8 cellular contexts compared by ENCODE assay signal in the genomic region with DNA sequence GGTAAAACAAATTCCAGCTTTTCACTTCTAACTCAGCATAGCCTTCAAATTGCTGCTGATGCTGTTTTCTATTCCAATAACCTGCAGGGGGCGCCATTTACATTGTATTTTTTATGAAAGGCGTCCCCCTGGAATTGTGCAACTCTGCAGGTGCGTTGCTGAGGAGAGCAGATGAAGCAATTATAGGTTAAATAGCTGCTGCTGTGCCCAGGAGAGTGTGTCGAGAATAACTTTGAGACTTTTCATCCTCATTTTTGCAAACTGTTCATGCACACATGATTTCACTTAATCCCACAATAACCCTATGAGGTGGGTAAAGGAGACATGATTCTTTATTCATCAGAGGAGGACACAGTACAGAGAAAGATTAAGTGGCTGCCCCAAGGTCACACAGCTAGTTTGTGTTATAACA.
DNase-seq lines count a peak whose midpoint lies in the region; ATAC-seq lines count a peak whose summit lies in the region.

No MANE protein-coding gene starts in this region.

- H2BK120ac ChIP-seq in mesendoderm (ENCODE audit: low read depth, low read length) = no peak overlapping the region

- no peak overlapping the region for H3K27ac Mint-ChIP-seq in activated CD4-positive, alpha-beta T cell treated with anti-CD3 and anti-CD28 coated beads, Interleukin-2, amount 10 ng/mL, durations not matched to agents 24 days and 14 days

- H3K79me1 ChIP-seq in mesendoderm (ENCODE audit: low read length) = no peaks in the 10 kb centered on the region

- peaks cover 2% of the 10 kb centered on the region for H3K27me3 Mint-ChIP-seq in activated CD4-positive, alpha-beta T cell treated with anti-CD3 and anti-CD28 coated beads, Interleukin-2, amount 10 ng/mL, durations not matched to agents 24 days and 14 days

- H2AK5ac ChIP-seq in mesendoderm (ENCODE audit: low read length) = no peak overlapping the region

- H3K27me3 ChIP-seq in mesendoderm (ENCODE audit: insufficient read depth, low read length, poor library complexity) = no peaks in the 10 kb centered on the region

- peak; percentile 69 for DNase-seq in Ammon's horn (ENCODE audit: low spot score)
- DNase-seq in NCI-H460 (ENCODE audit: extremely low read depth, low read depth) = peak; percentile 81
- DNase-seq in activated CD4-positive, alpha-beta T cell treated with anti-CD3 and anti-CD28 coated beads, Interleukin-2, amount 10 ng/mL, durations not matched to agents 24 days and 14 days = peak; percentile 87
- peak; percentile 48 to 72 for DNase-seq in dermis microvascular lymphatic vessel endothelial cell (ENCODE audit: low read depth in 2 of 2)
- DNase-seq in mesendoderm = peak; percentile 87
- DNase-seq in stimulated activated CD8-positive, alpha-beta memory T cell treated with anti-CD3 and anti-CD28 coated beads, Interleukin-4, amount 100 ng/mL, for 1 hour (ENCODE audit: low read depth in 2 of 2, low spot score in 1 of 2) = peak; percentile 31 to 40

- H3K4me1 ChIP-seq in mesendoderm (ENCODE audit: control insufficient read depth, low read depth, low read length) = peaks cover 16% of the 10 kb centered on the region

- no peak overlapping the region for H2BK5ac ChIP-seq in mesendoderm (ENCODE audit: low read length)

- H3K4me3 Mint-ChIP-seq in activated CD4-positive, alpha-beta T cell treated with anti-CD3 and anti-CD28 coated beads, Interleukin-2, amount 10 ng/mL, durations not matched to agents 24 days and 14 days = no peak overlapping the region

- H3K18ac ChIP-seq in mesendoderm (ENCODE audit: low read length) = no peak overlapping the region

- H2BK15ac ChIP-seq in mesendoderm (replicated peaks; ENCODE audit: low read depth) = peak overlapping the region; percentile 38

- no peak overlapping the region for H4K5ac ChIP-seq in mesendoderm (ENCODE audit: low read length)

- no peaks in the 10 kb centered on the region for H3K79me2 ChIP-seq in mesendoderm (ENCODE audit: control insufficient read depth, insufficient read depth, low read length)

- H3K36me3 Mint-ChIP-seq in activated CD4-positive, alpha-beta T cell treated with anti-CD3 and anti-CD28 coated beads, Interleukin-2, amount 10 ng/mL, durations not matched to agents 24 days and 14 days (ENCODE audit: low read depth) = no peaks in the 10 kb centered on the region

- no peak overlapping the region for H3K4me3 ChIP-seq in mesendoderm (ENCODE audit: low read length)

- H3K4me1 Mint-ChIP-seq in activated CD4-positive, alpha-beta T cell treated with anti-CD3 and anti-CD28 coated beads, Interleukin-2, amount 10 ng/mL, durations not matched to agents 24 days and 14 days = no peaks in the 10 kb centered on the region

- no peak overlapping the region for H3K4ac ChIP-seq in mesendoderm (ENCODE audit: low read depth, low read length)

- ATAC-seq in GM18907 (IDR thresholded peaks at IDR 0.05; ENCODE audit: unreplicated experiment) (peak; percentile 83), HG03432 (IDR thresholded peaks at IDR 0.05; ENCODE audit: unreplicated experiment) (peak; percentile 82)

- no peaks in the 10 kb centered on the region for H3K36me3 ChIP-seq in mesendoderm (ENCODE audit: control insufficient read depth, insufficient read depth, low read length)

- H3K56ac ChIP-seq in mesendoderm (ENCODE audit: low read length) = no peak overlapping the region

- no CpG with 5 or more reads among the region's 4 CpGs for WGBS in mesendoderm (ENCODE audit: extremely low coverage, insufficient coverage, low lambda C conversion rate)

- H3K9me3 Mint-ChIP-seq in activated CD4-positive, alpha-beta T cell treated with anti-CD3 and anti-CD28 coated beads, Interleukin-2, amount 10 ng/mL, durations not matched to agents 24 days and 14 days = no peaks in the 10 kb centered on the region

- intact Hi-C loops in activated CD4-positive, alpha-beta T cell treated with anti-CD3 and anti-CD28 coated beads, Interleukin-2, amount 10 ng/mL, durations not matched to agents 24 days and 14 days (cut with micrococcal nuclease) = loop anchor here (1.0 to 5.0 kb wide), 2 partner anchors 677 to 822 kb away; no protein-coding TSS in a partner anchor

- no peak overlapping the region for H3K4me2 ChIP-seq in mesendoderm (ENCODE audit: low read length)

- H4K8ac ChIP-seq in mesendoderm (ENCODE audit: low read depth, low read length) = no peak overlapping the region

- no peak overlapping the region for H3K23ac ChIP-seq in mesendoderm (ENCODE audit: low read length)

- H3K9ac ChIP-seq in mesendoderm (ENCODE audit: low read length) = no peak overlapping the region

- H3K27ac ChIP-seq in mesendoderm (ENCODE audit: low read depth, low read length) = no peak overlapping the region

Comparison
In these comparisons a context has a peak if more than half of its experiments do, and no peak if none do; other contexts are left out.
1. DNase-seq: peak in every context shown above with its lines; median percentile 87 in activated CD4-positive, alpha-beta T cell treated with anti-CD3 and anti-CD28 coated beads, Interleukin-2, amount 10 ng/mL, durations not matched to agents 24 days and 14 days; 87 in mesendoderm; 81 in NCI-H460; 69 in Ammon's horn; 60 in dermis microvascular lymphatic vessel endothelial cell; 36 in stimulated activated CD8-positive, alpha-beta memory T cell treated with anti-CD3 and anti-CD28 coated beads, Interleukin-4, amount 100 ng/mL, for 1 hour.